In genomic region chr2:240209493-240209892, GRCh38 we compare ENCODE assay signal across 23 cellular contexts.
"Had no signal": no experiment of that assay in that cellular context is flagged by ENCODE, and none has a peak within 500 bp of the region (broad histone marks: within the 10 kb centered on the region; RNA-seq: fewer than 3 reads in every experiment).

No MANE protein-coding gene starts in this region.

- H3K9me3 Mint-ChIP-seq: type B pancreatic cell had no signal

- ATAC-seq: gastroesophageal sphincter; left cardiac atrium; naive thymus-derived CD4-positive, alpha-beta T cell; pancreas; right lobe of liver; stimulated activated naive B cell treated with anti-CD40 and anti-IgM and Interleukin-4, amounts not matched to agents 10 μg/mL and 1 μg/mL and 100 μg/mL, for 72 hours; T-helper 17 cell had no signal

- DNase-seq: activated CD4-positive, alpha-beta T cell treated with anti-CD3 and anti-CD28 coated beads for 4 hours; activated CD4-positive, alpha-beta T cell treated with anti-CD3 and anti-CD28 coated beads, Interleukin-2, amount 50 U/mL, for 48 hours; activated gamma-delta T cell; hypothalamus; left cardiac atrium; mesendoderm; naive thymus-derived CD4-positive, alpha-beta T cell; small intestine; stimulated activated CD4-positive, alpha-beta T cell treated with anti-CD3 and anti-CD28 coated beads, Interleukin-15, amount 100 ng/mL, for 24 hours; stimulated activated naive B cell treated with anti-CD40 and anti-IgM and Interleukin-4, amounts not matched to agents 10 μg/mL and 1 μg/mL and 100 μg/mL, for 72 hours; SW 1271; T-helper 17 cell had no signal

- H3K36me3 ChIP-seq: adrenal gland, gastroesophageal sphincter, pancreas, right lobe of liver, thoracic aorta had no signal

- H3K4me3 ChIP-seq: adrenal gland, gastroesophageal sphincter, pancreas, right lobe of liver, SK-N-MC, thoracic aorta had no signal

- H3K36me3 Mint-ChIP-seq: activated naive CD8-positive, alpha-beta T cell; stimulated activated naive B cell treated with anti-CD40 and anti-IgM and Interleukin-4, amounts not matched to agents 10 μg/mL and 1 μg/mL and 100 μg/mL, for 72 hours; type B pancreatic cell had no signal

- H3K27ac Mint-ChIP-seq: activated B cell treated with CpG ODN at 0.5 μM for 24 hours; activated naive CD8-positive, alpha-beta T cell; activated T-helper 1 cell treated with anti-CD3 and anti-CD28 coated beads, Interleukin-12 subunit alpha, Interleukin-12 subunit beta, Interleukin-2, Interleukin-4 antibody, amounts not matched to agents 30 ng/mL and 10 ng/mL and 1 ng/mL, durations not matched to agents 14 hours and 24 hours and 36 hours; naive thymus-derived CD4-positive, alpha-beta T cell; stimulated activated naive B cell treated with anti-CD40 and anti-IgM and Interleukin-4, amounts not matched to agents 10 μg/mL and 1 μg/mL and 100 μg/mL, for 72 hours; T-helper 17 cell; type B pancreatic cell had no signal

- H3K4me1 ChIP-seq: adrenal gland, gastroesophageal sphincter, pancreas, right lobe of liver had no signal

- H3K27me3 ChIP-seq: adrenal gland, pancreas, right lobe of liver had no signal

- H3K27ac ChIP-seq: adrenal gland, epithelial cell of prostate, gastroesophageal sphincter, pancreas, right lobe of liver, SK-N-MC, thoracic aorta had no signal

- H3K9me3 ChIP-seq: adrenal gland, pancreas, right lobe of liver, thoracic aorta had no signal
